24 cellular contexts compared by ENCODE assay signal in genomic region chr18:32026491-32027086, GRCh38. TPM values are rescaled to one million over a fixed set of nuclear protein-coding genes. Genes with fewer than 3 reads are reported as not detected.
DNase-seq lines count a peak whose midpoint lies in the region; ATAC-seq lines count a peak whose summit lies in the region.
"Had no signal": no experiment of that assay in that cellular context is flagged by ENCODE, and none has a peak within 500 bp of the region (broad histone marks: within the 10 kb centered on the region; RNA-seq: fewer than 3 reads in every experiment).

No MANE protein-coding gene starts in this region.

- no peak overlapping the region for H3K27ac ChIP-seq in HUES48 (ENCODE audit: low read depth, low read length)
- H3K27ac ChIP-seq: C4-2B, cardiac muscle cell, neutrophil, upper lobe of left lung had no signal

- H3K4me1 Mint-ChIP-seq in activated CD4-positive, alpha-beta T cell treated with anti-CD3 and anti-CD28 coated beads, Interleukin-2, amount 10 ng/mL, durations not matched to agents 24 days and 14 days: peaks cover 49% of the 10 kb centered on the region
- H3K4me1 Mint-ChIP-seq in activated T-helper 17 cell treated with anti-CD3 and anti-CD28 coated beads, Interleukin-2, amount 50 U/mL, for 72 hours: peaks cover 44% of the 10 kb centered on the region
- peaks cover 51 to 56% of the 10 kb centered on the region in 2 donors for H3K4me1 Mint-ChIP-seq in natural killer cell treated with Interleukin-12 subunit alpha and Interleukin-12 subunit beta and Interleukin-15 and Interleukin-18, amount 100 ng/mL, for 72 hours (ENCODE audit: low read depth in 2 of 2)
- H3K4me1 Mint-ChIP-seq: mesothelial cell of epicardium had no signal

- H3K4me3 ChIP-seq in HUES48 (ENCODE audit: low read depth, low read length): no peak overlapping the region
- H3K4me3 ChIP-seq: cardiac muscle cell, upper lobe of left lung had no signal

- H3K27me3 Mint-ChIP-seq in activated CD4-positive, alpha-beta T cell treated with anti-CD3 and anti-CD28 coated beads, Interleukin-2, amount 10 ng/mL, durations not matched to agents 24 days and 14 days: no peaks in the 10 kb centered on the region
- H3K27me3 Mint-ChIP-seq in activated T-helper 17 cell treated with anti-CD3 and anti-CD28 coated beads, Interleukin-2, amount 50 U/mL, for 72 hours: no peaks in the 10 kb centered on the region
- H3K27me3 Mint-ChIP-seq in natural killer cell treated with Interleukin-12 subunit alpha and Interleukin-12 subunit beta and Interleukin-15 and Interleukin-18, amount 100 ng/mL, for 72 hours: no peaks in the 10 kb centered on the region
- H3K27me3 Mint-ChIP-seq: activated B cell treated with CpG ODN at 0.5 μM for 24 hours had no signal

- H3K36me3 Mint-ChIP-seq in activated CD4-positive, alpha-beta T cell treated with anti-CD3 and anti-CD28 coated beads, Interleukin-2, amount 10 ng/mL, durations not matched to agents 24 days and 14 days (ENCODE audit: low read depth): peaks cover 53% of the 10 kb centered on the region
- H3K36me3 Mint-ChIP-seq in activated T-helper 17 cell treated with anti-CD3 and anti-CD28 coated beads, Interleukin-2, amount 50 U/mL, for 72 hours (ENCODE audit: low read depth): peaks cover 19% of the 10 kb centered on the region
- H3K36me3 Mint-ChIP-seq in natural killer cell treated with Interleukin-12 subunit alpha and Interleukin-12 subunit beta and Interleukin-15 and Interleukin-18, amount 100 ng/mL, for 72 hours: no peaks in the 10 kb centered on the region
- H3K36me3 Mint-ChIP-seq: mesothelial cell of epicardium had no signal

- intact Hi-C loops in activated CD4-positive, alpha-beta T cell treated with anti-CD3 and anti-CD28 coated beads, Interleukin-2, amount 10 ng/mL, durations not matched to agents 24 days and 14 days (cut with micrococcal nuclease): no loop called here

- 0 out of 2 replicates have a peak overlapping the region, but pooled peaks have one; percentile 18 for H3K9ac ChIP-seq in HUES48 (ENCODE audit: low read depth, low read length)

- DNase-seq in activated CD4-positive, alpha-beta T cell treated with anti-CD3 and anti-CD28 coated beads, Interleukin-2, amount 10 ng/mL, durations not matched to agents 24 days and 14 days: no peak
- DNase-seq in activated CD4-positive, alpha-beta T cell treated with anti-CD3 and anti-CD28 coated beads, Interleukin-2, amount 50 U/mL, for 48 hours: no peak
- DNase-seq in natural killer cell treated with Interleukin-12 subunit alpha and Interleukin-12 subunit beta and Interleukin-15 and Interleukin-18, amount 100 ng/mL, for 72 hours (ENCODE audit: low spot score): no peak
- DNase-seq in AG08396 (ENCODE audit: low spot score): no peak
- no peak for DNase-seq in SHP77 treated with DMSO at 0.1 percent for 48 hours (lab: John Stamatoyannopoulos, UW)
- DNase-seq in cerebellar cortex (ENCODE audit: low spot score): no peak
- DNase-seq: activated B cell treated with CpG ODN at 0.5 μM for 24 hours; activated CD8-positive, alpha-beta memory T cell treated with anti-CD3 and anti-CD28 coated beads, Interleukin-2, amount 50 U/mL, for 48 hours; amniotic stem cell; DMS53; GOT3; NCI-H2029 treated with DMSO at 0.1 percent for 48 hours; NCI-H510A treated with DMSO at 0.1 percent for 48 hours; stimulated activated CD4-positive, alpha-beta T cell treated with anti-CD3 and anti-CD28 coated beads, Interleukin-12 subunit alpha, Interleukin-12 subunit beta, amount 100 ng/mL, for 4 hours; upper lobe of left lung had no signal

- H3K9me3 ChIP-seq in HUES48 (ENCODE audit: control insufficient read depth, insufficient read depth, low read length): no peaks in the 10 kb centered on the region
- H3K9me3 ChIP-seq: neutrophil, upper lobe of left lung had no signal

- H3K27ac Mint-ChIP-seq in activated CD4-positive, alpha-beta T cell treated with anti-CD3 and anti-CD28 coated beads, Interleukin-2, amount 10 ng/mL, durations not matched to agents 24 days and 14 days: peak overlapping the region; percentile 71
- H3K27ac Mint-ChIP-seq in activated T-helper 17 cell treated with anti-CD3 and anti-CD28 coated beads, Interleukin-2, amount 50 U/mL, for 72 hours: peak overlapping the region; percentile 84
- H3K27ac Mint-ChIP-seq in natural killer cell treated with Interleukin-12 subunit alpha and Interleukin-12 subunit beta and Interleukin-15 and Interleukin-18, amount 100 ng/mL, for 72 hours: peak overlapping the region; percentile 72 to 86
- H3K27ac Mint-ChIP-seq: activated B cell treated with CpG ODN at 0.5 μM for 24 hours, mesothelial cell of epicardium had no signal

- peak; percentile 56 for ATAC-seq in activated T-helper 17 cell treated with anti-CD3 and anti-CD28 coated beads, Interleukin-2, amount 50 U/mL, for 72 hours (replicated peaks)
- no peak for ATAC-seq in natural killer cell treated with Interleukin-12 subunit alpha and Interleukin-12 subunit beta and Interleukin-15 and Interleukin-18, amount 100 ng/mL, for 72 hours
- ATAC-seq: esophagus mucosa, left lobe of liver, Right ventricle myocardium inferior had no signal

- no peaks in the 10 kb centered on the region for H3K36me3 ChIP-seq in HUES48 (ENCODE audit: control insufficient read depth, insufficient read depth, low read length)
- H3K36me3 ChIP-seq: cardiac muscle cell, neutrophil, upper lobe of left lung had no signal

- no peaks in the 10 kb centered on the region for H3K27me3 ChIP-seq in HUES48 (ENCODE audit: control insufficient read depth, insufficient read depth, low read length)
- H3K27me3 ChIP-seq: cardiac muscle cell, neutrophil, upper lobe of left lung had no signal

- H3K4me1 ChIP-seq in HUES48 (ENCODE audit: control insufficient read depth, insufficient read depth, low read length): peaks cover 16% of the 10 kb centered on the region

- H3K4me3 Mint-ChIP-seq in activated CD4-positive, alpha-beta T cell treated with anti-CD3 and anti-CD28 coated beads, Interleukin-2, amount 10 ng/mL, durations not matched to agents 24 days and 14 days: peak overlapping the region; percentile 75
- H3K4me3 Mint-ChIP-seq in activated T-helper 17 cell treated with anti-CD3 and anti-CD28 coated beads, Interleukin-2, amount 50 U/mL, for 72 hours: peak overlapping the region; percentile 81
- H3K4me3 Mint-ChIP-seq in natural killer cell treated with Interleukin-12 subunit alpha and Interleukin-12 subunit beta and Interleukin-15 and Interleukin-18, amount 100 ng/mL, for 72 hours: peak overlapping the region; percentile 70
- H3K4me3 Mint-ChIP-seq: activated B cell treated with CpG ODN at 0.5 μM for 24 hours, mesothelial cell of epicardium had no signal

- no peaks in the 10 kb centered on the region for H3K9me3 Mint-ChIP-seq in activated CD4-positive, alpha-beta T cell treated with anti-CD3 and anti-CD28 coated beads, Interleukin-2, amount 10 ng/mL, durations not matched to agents 24 days and 14 days
- H3K9me3 Mint-ChIP-seq in activated T-helper 17 cell treated with anti-CD3 and anti-CD28 coated beads, Interleukin-2, amount 50 U/mL, for 72 hours: no peaks in the 10 kb centered on the region
- H3K9me3 Mint-ChIP-seq in natural killer cell treated with Interleukin-12 subunit alpha and Interleukin-12 subunit beta and Interleukin-15 and Interleukin-18, amount 100 ng/mL, for 72 hours: no peaks in the 10 kb centered on the region
- H3K9me3 Mint-ChIP-seq: activated B cell treated with CpG ODN at 0.5 μM for 24 hours, mesothelial cell of epicardium had no signal

RNA-seq across cellular contexts. Expression of gene RNF125, which starts 8.0 kb away (rescaled TPM):
- total RNA-seq in activated CD4-positive, alpha-beta T cell treated with anti-CD3 and anti-CD28 coated beads, Interleukin-2, amount 10 ng/mL, durations not matched to agents 24 days and 14 days: 32.6 and 35.0 TPM in 2 replicates
- total RNA-seq in activated T-helper 17 cell treated with anti-CD3 and anti-CD28 coated beads, Interleukin-2, amount 50 U/mL, for 72 hours: 10 to 100 TPM; 14.5 to 16.1 TPM
- 10 to 100 TPM; 12.0 to 21.3 TPM for total RNA-seq in natural killer cell treated with Interleukin-12 subunit alpha and Interleukin-12 subunit beta and Interleukin-15 and Interleukin-18, amount 100 ng/mL, for 72 hours
